8 cellular contexts compared by ENCODE assay signal in the genomic region with DNA sequence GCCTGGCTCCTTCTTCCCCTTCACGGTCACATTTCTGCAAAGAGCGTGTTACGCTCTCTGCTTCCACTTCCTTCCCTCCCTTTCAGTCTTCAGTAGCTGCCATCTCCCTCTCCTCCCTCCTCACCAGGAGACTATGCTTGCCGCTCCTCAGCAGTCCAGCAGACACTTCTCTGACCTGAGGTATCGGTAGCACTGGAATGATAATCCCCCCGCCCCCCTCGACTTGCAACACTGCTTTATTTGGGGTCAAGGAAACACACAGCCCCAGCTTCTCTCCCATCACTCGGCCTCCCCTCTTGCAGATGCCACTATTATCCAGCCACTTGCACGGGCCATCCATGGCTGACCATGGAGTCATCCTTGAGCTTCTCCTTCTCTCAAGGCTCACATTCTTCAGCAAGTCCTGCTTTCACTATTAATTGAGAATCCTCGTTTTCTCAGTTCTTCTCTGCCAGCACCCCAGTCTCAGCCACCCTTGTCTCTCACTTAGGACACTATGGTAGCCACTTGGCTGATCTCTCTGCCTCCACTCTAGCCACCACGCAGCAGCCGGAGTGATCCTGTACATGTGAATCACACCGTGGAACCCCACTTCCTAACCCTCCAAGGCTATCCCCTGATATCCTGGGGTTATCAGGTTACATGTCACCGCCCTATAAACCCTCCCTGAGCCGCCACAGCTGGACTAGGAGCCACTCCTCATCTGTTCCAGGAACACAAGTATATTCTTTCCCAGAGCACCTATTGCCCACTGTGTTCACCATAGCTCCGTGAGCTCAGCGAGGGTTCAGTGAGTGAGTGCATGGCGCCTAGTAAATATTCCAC. TPM values are rescaled to one million over a fixed set of nuclear protein-coding genes. Genes with fewer than 3 reads are reported as not detected.
DNase-seq lines count a peak whose midpoint lies in the region; ATAC-seq and TF ChIP-seq lines count a peak whose summit lies in the region.

No MANE protein-coding gene starts in this region.

- H3K4me1 ChIP-seq in effector memory CD4-positive, alpha-beta T cell (ENCODE audit: control insufficient read depth, insufficient read depth, low read length, poor library complexity, severe bottlenecking) = peaks cover 25% of the 10 kb centered on the region
- H3K4me1 ChIP-seq in mucosa of stomach (ENCODE audit: control insufficient read depth, insufficient read depth, low read length) (peaks cover 20% of the 10 kb centered on the region), vagina (peaks cover 30% of the 10 kb centered on the region)

- H3K4me3 ChIP-seq in effector memory CD4-positive, alpha-beta T cell (ENCODE audit: insufficient read depth, low read depth, low read length, poor library complexity, severe bottlenecking) = peak overlapping the region; percentile 96
- H3K4me3 ChIP-seq in mucosa of stomach (ENCODE audit: low read length) = peak overlapping the region; percentile 70
- peak overlapping the region; percentile 78 to 84 for H3K4me3 ChIP-seq in vagina

- no peak for TF ChIP-seq POLR2A in vagina (IDR thresholded peaks at IDR 0.05)

- H3K27me3 ChIP-seq in effector memory CD4-positive, alpha-beta T cell (replicated peaks; ENCODE audit: control insufficient read depth, insufficient read depth, low read length, poor library complexity, severe bottlenecking) = no peaks in the 10 kb centered on the region
- H3K27me3 ChIP-seq in mucosa of stomach (ENCODE audit: control insufficient read depth, insufficient read depth, low read length) (no peaks in the 10 kb centered on the region), vagina (no peaks in the 10 kb centered on the region)

- DNase-seq in AG08395 (ENCODE audit: low spot score) (peak; percentile 15), SW480 (ENCODE audit: low spot score) (peak; percentile 85), vagina (ENCODE audit: extremely low spot score in 2 of 2) (no peak), germinal center (ENCODE audit: low spot score) (no peak)
- DNase-seq in effector memory CD4-positive, alpha-beta T cell = no peak

- TF ChIP-seq CTCF in vagina (IDR thresholded peaks at IDR 0.05) = peak in 1 of 3 experiments; percentile 17

- H3K9ac ChIP-seq in mucosa of stomach (ENCODE audit: low read length) = peak overlapping the region; percentile 95

- peak overlapping the region; percentile 95 for H3K27ac ChIP-seq in effector memory CD4-positive, alpha-beta T cell (ENCODE audit: insufficient read depth, low read length, poor library complexity, severe bottlenecking)
- peak overlapping the region; percentile 98 for H3K27ac ChIP-seq in vagina

- H3K9me3 ChIP-seq in effector memory CD4-positive, alpha-beta T cell (ENCODE audit: control insufficient read depth, low read length) = no peaks in the 10 kb centered on the region
- H3K9me3 ChIP-seq in mucosa of stomach (ENCODE audit: control insufficient read depth, low read length) (no peaks in the 10 kb centered on the region), vagina (no peaks in the 10 kb centered on the region)

- no peaks in the 10 kb centered on the region for H3K36me3 ChIP-seq in effector memory CD4-positive, alpha-beta T cell (ENCODE audit: control insufficient read depth, insufficient read depth, low read length)
- no peaks in the 10 kb centered on the region for H3K36me3 ChIP-seq in mucosa of stomach (ENCODE audit: control insufficient read depth, insufficient read depth, low read length)
- no peaks in the 10 kb centered on the region for H3K36me3 ChIP-seq in vagina

- peak; percentile 16 for ATAC-seq in GM18502 (IDR thresholded peaks at IDR 0.05; ENCODE audit: poor library complexity, unreplicated experiment)
- peak; percentile 5 for ATAC-seq in HG03469 (IDR thresholded peaks at IDR 0.05; ENCODE audit: unreplicated experiment)

- intact Hi-C loops in vagina (cut with DNase I) = loop anchor here (2.0 to 5.0 kb wide), 3 partner anchors 115 to 297 kb away; a partner anchor contains a TSS

RNA-seq across cellular contexts. Expression of a gene that starts 1.0 kb away (rescaled TPM):
- total RNA-seq in vagina = 44.4 TPM

Comparison
In these comparisons a context has a peak if more than half of its experiments do, and no peak if none do; other contexts are left out.
1. DNase-seq: peak in AG08395 (single experiment) and SW480 (single experiment); none in effector memory CD4-positive, alpha-beta T cell (0 of 3), vagina (0 of 2) and germinal center (single experiment).
2. Peak in every context shown above with its lines, with median percentiles within 50 percentile points of each other: H3K4me3 ChIP-seq.